ENCODE assay signal across 26 cellular contexts in genomic region chr13:33242984-33243617, GRCh38. TPM values are rescaled to one million over a fixed set of nuclear protein-coding genes. Genes with fewer than 3 reads are reported as not detected.
"Had no signal": no experiment of that assay in that cellular context is flagged by ENCODE, and none has a peak within 500 bp of the region (broad histone marks: within the 10 kb centered on the region; RNA-seq: fewer than 3 reads in every experiment).

No MANE protein-coding gene starts in this region.

- DNase-seq: activated B cell treated with CpG ODN at 0.5 μM for 24 hours; activated CD4-positive, alpha-beta T cell treated with anti-CD3 and anti-CD28 coated beads for 36 hours; activated CD4-positive, alpha-beta T cell treated with anti-CD3 and anti-CD28 coated beads, Interleukin-2, amount 50 U/mL, for 4 hours; activated CD8-positive, alpha-beta memory T cell treated with anti-CD3 and anti-CD28 coated beads, Interleukin-2, amount 50 U/mL, for 48 hours; activated naive CD4-positive, alpha-beta T cell; activated T-cell treated with anti-CD3 and anti-CD28 coated beads, Interleukin-2, amount 50 U/mL, for 4 hours; adrenal gland; endodermal cell; heart left ventricle; left colon; nephron progenitor cell; stimulated activated CD4-positive, alpha-beta T cell treated with anti-CD3 and anti-CD28 coated beads, Interleukin-15, amount 100 ng/mL, for 24 hours; stimulated activated CD8-positive, alpha-beta memory T cell treated with anti-CD3 and anti-CD28 coated beads, Interleukin-4, amount 100 ng/mL, for 48 hours; stimulated activated naive CD4-positive, alpha-beta T cell; SW 1271; T-helper 17 cell; testis had no signal

- H3K36me3 ChIP-seq: adrenal gland, ascending aorta had no signal

- H3K27me3 ChIP-seq: adrenal gland, ascending aorta, gastroesophageal sphincter, heart left ventricle, testis had no signal

- H3K9me3 ChIP-seq: adrenal gland, ascending aorta, gastroesophageal sphincter, testis had no signal

- H3K27ac Mint-ChIP-seq: activated B cell treated with CpG ODN at 0.5 μM for 24 hours; activated CD4-positive, alpha-beta T cell treated with anti-CD3 and anti-CD28 coated beads for 36 hours; activated naive CD8-positive, alpha-beta T cell; activated T-helper 2 cell treated with anti-CD3 and anti-CD28 coated beads, Interferon-gamma antibody, Interleukin-2, Interleukin-4, amounts not matched to agents 10 μg/mL and 5 μg/mL and 100 μg/mL, durations not matched to agents 14 hours and 24 hours and 36 hours; endodermal cell; nephron progenitor cell; T-helper 17 cell; type B pancreatic cell had no signal

- H3K9me3 Mint-ChIP-seq: activated T-cell treated with anti-CD3 and anti-CD28 coated beads, Interleukin-2, amount 50 U/mL, for 4 hours had no signal

- H3K27ac ChIP-seq: adrenal gland, ascending aorta, coronary artery, epithelial cell of prostate, gastroesophageal sphincter had no signal

- ATAC-seq: activated CD4-positive, alpha-beta T cell treated with anti-CD3 and anti-CD28 coated beads for 36 hours; activated T-cell treated with anti-CD3 and anti-CD28 coated beads, Interleukin-2, amount 50 U/mL, for 4 hours; gastroesophageal sphincter; left colon; sciatic nerve; T-helper 17 cell had no signal

- H3K4me1 ChIP-seq: ascending aorta, gastroesophageal sphincter, testis had no signal

- H3K4me3 ChIP-seq: adrenal gland, ascending aorta, coronary artery, gastroesophageal sphincter, heart left ventricle, smooth muscle cell, testis had no signal

- H3K27me3 Mint-ChIP-seq: activated B cell treated with CpG ODN at 0.5 μM for 24 hours, type B pancreatic cell had no signal

- H3K4me1 Mint-ChIP-seq: activated B cell treated with CpG ODN at 0.5 μM for 24 hours; activated CD4-positive, alpha-beta T cell treated with anti-CD3 and anti-CD28 coated beads for 36 hours; nephron progenitor cell; T-helper 17 cell had no signal

- H3K4me3 Mint-ChIP-seq: activated B cell treated with CpG ODN at 0.5 μM for 24 hours; activated CD4-positive, alpha-beta T cell treated with anti-CD3 and anti-CD28 coated beads for 36 hours; activated naive CD8-positive, alpha-beta T cell; activated T-cell treated with anti-CD3 and anti-CD28 coated beads, Interleukin-2, amount 50 U/mL, for 4 hours; endodermal cell; nephron progenitor cell; T-helper 17 cell; type B pancreatic cell had no signal

- H3K36me3 Mint-ChIP-seq: activated naive CD8-positive, alpha-beta T cell had no signal

RNA-seq across cellular contexts. Expression of gene STARD13, which starts 42.5 kb away (rescaled TPM):
- total RNA-seq: T-helper 17 cell had no signal
